ENCODE assay signal across 6 cellular contexts in genomic region chr3:131831608-131832007, GRCh38.
"Had no signal": no experiment of that assay in that cellular context is flagged by ENCODE, and none has a peak within 500 bp of the region (broad histone marks: within the 10 kb centered on the region; RNA-seq: fewer than 3 reads in every experiment).

No MANE protein-coding gene starts in this region.

- ATAC-seq: K562 had no signal

- H3K27ac ChIP-seq: HL-60 had no signal

- H3K4me3 ChIP-seq: K562 had no signal

- FAIRE-seq: HTR-8/SVneo, K562 had no signal

- DNase-seq: IMR-90, KBM-7, KG1 had no signal
